In the genomic region with DNA sequence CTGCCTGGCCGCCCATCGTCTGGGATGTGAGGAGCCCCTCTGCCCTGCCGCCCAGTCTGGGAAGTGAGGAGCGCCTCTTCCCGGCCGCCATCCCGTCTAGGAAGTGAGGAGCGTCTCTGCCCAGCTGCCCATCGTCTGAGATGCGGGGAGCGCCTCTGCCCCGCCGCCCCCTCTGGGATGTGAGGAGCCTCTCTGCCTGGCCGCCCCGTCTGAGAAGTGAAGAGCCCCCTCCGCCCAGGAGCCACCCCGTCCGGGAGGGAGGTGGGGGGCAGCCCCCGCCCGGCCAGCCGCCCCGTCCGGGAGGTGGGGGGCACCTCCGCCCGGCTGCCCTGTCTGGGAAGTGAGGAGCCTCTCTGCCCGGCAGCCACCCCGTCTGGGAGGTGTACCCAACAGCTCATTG, we compare ENCODE assay signal across 3 cellular contexts. TPM values are rescaled to one million over a fixed set of nuclear protein-coding genes. Genes with fewer than 3 reads are reported as not detected.
"Had no signal": no experiment of that assay in that cellular context is flagged by ENCODE, and none has a peak within 500 bp of the region (broad histone marks: within the 10 kb centered on the region; RNA-seq: fewer than 3 reads in every experiment).

No MANE protein-coding gene starts in this region.

RNA-seq across cellular contexts. Expression of a gene that starts 3.4 kb away (rescaled TPM):
- total RNA-seq: GM23248, H4, HFFc6 had no signal
- polyA plus RNA-seq: GM23248 had no signal
